1 cellular context compared by ENCODE assay signal in genomic region chr5:43400082-43400481, GRCh38.
TF ChIP-seq lines count a peak whose summit lies in the region.

No MANE protein-coding gene starts in this region.

TF ChIP-seq in WTC11, 78 proteins besides CTCF, POLR2A, EP300 and RAD21 (continued from another document):
- no peak for TF ChIP-seq E2F4 (CRISPR knock-in tag; IDR thresholded peaks at IDR 0.05; ENCODE audit: borderline replicate concordance, low read depth)
